ENCODE assay signal across 9 cellular contexts in genomic region chr4:77240469-77241066, GRCh38.
A peak's percentile ranks its signal among the peaks of the same experiment; 100 is the strongest.
DNase-seq lines count a peak whose midpoint lies in the region; ATAC-seq and TF ChIP-seq lines count a peak whose summit lies in the region.
"Had no signal": no experiment of that assay in that cellular context is flagged by ENCODE, and none has a peak within 500 bp of the region (broad histone marks: within the 10 kb centered on the region; RNA-seq: fewer than 3 reads in every experiment).

No MANE protein-coding gene starts in this region.

- H3K27me3 ChIP-seq in A673 (replicated peaks; ENCODE audit: insufficient read depth, low read depth, low read length, poor library complexity): peaks cover 9% of the 10 kb centered on the region

- H3K4me1 Mint-ChIP-seq in activated CD8-positive, alpha-beta T cell treated with anti-CD3 and anti-CD28 coated beads, Interleukin-2, amount 10 ng/mL, durations not matched to agents 7 days and 5 days (ENCODE audit: low read depth): no peaks in the 10 kb centered on the region
- no peaks in the 10 kb centered on the region for H3K4me1 Mint-ChIP-seq in endothelial cell (ENCODE audit: unreplicated experiment)
- H3K4me1 Mint-ChIP-seq in stimulated activated memory B cell treated with anti-CD40 and anti-IgM and Interleukin-4, amounts not matched to agents 10 μg/mL and 1 μg/mL and 100 μg/mL, for 72 hours: no peaks in the 10 kb centered on the region

- no peaks in the 10 kb centered on the region for H3K36me3 ChIP-seq in A673 (ENCODE audit: insufficient read depth, low read length, poor library complexity, severe bottlenecking)

- H3K27ac ChIP-seq in A673 (ENCODE audit: low read depth, low read length, poor library complexity, severe bottlenecking): no peak overlapping the region

- no TSS peak for BruUV-seq in A673 (replicated peaks; lab: Mats Ljungman, UMichigan)

- no peaks in the 10 kb centered on the region for H3K9me3 Mint-ChIP-seq in activated CD8-positive, alpha-beta T cell treated with anti-CD3 and anti-CD28 coated beads, Interleukin-2, amount 10 ng/mL, durations not matched to agents 7 days and 5 days (ENCODE audit: insufficient read depth)
- no peaks in the 10 kb centered on the region for H3K9me3 Mint-ChIP-seq in endothelial cell (ENCODE audit: unreplicated experiment)
- no peaks in the 10 kb centered on the region for H3K9me3 Mint-ChIP-seq in stimulated activated memory B cell treated with anti-CD40 and anti-IgM and Interleukin-4, amounts not matched to agents 10 μg/mL and 1 μg/mL and 100 μg/mL, for 72 hours
- H3K9me3 Mint-ChIP-seq: stimulated activated naive CD8-positive, alpha-beta T cell treated with anti-CD3 and anti-CD28 coated beads, Interleukin-15, Interleukin-2, amounts not matched to agents 100 ng/mL and 50 ng/mL, for 24 hours had no signal

- intact Hi-C loops in A673 (cut with micrococcal nuclease; ENCODE audit: unreplicated experiment): loop anchor here (2.0 to 5.0 kb wide), 2 partner anchors 67 to 118 kb away; no protein-coding TSS in a partner anchor

- no peaks in the 10 kb centered on the region for H3K4me1 ChIP-seq in A673 (ENCODE audit: insufficient read depth, low read length, poor library complexity, severe bottlenecking)

- no peaks in the 10 kb centered on the region for H3K36me3 Mint-ChIP-seq in activated CD8-positive, alpha-beta T cell treated with anti-CD3 and anti-CD28 coated beads, Interleukin-2, amount 10 ng/mL, durations not matched to agents 7 days and 5 days (ENCODE audit: low read depth)
- H3K36me3 Mint-ChIP-seq in endothelial cell (ENCODE audit: low read depth, unreplicated experiment): no peaks in the 10 kb centered on the region
- peaks cover 5% of the 10 kb centered on the region for H3K36me3 Mint-ChIP-seq in stimulated activated memory B cell treated with anti-CD40 and anti-IgM and Interleukin-4, amounts not matched to agents 10 μg/mL and 1 μg/mL and 100 μg/mL, for 72 hours

- H3K4me3 Mint-ChIP-seq in activated CD8-positive, alpha-beta T cell treated with anti-CD3 and anti-CD28 coated beads, Interleukin-2, amount 10 ng/mL, durations not matched to agents 7 days and 5 days: no peak overlapping the region
- no peak overlapping the region for H3K4me3 Mint-ChIP-seq in endothelial cell (ENCODE audit: unreplicated experiment)
- H3K4me3 Mint-ChIP-seq in stimulated activated memory B cell treated with anti-CD40 and anti-IgM and Interleukin-4, amounts not matched to agents 10 μg/mL and 1 μg/mL and 100 μg/mL, for 72 hours: no peak overlapping the region
- H3K4me3 Mint-ChIP-seq: stimulated activated naive CD8-positive, alpha-beta T cell treated with anti-CD3 and anti-CD28 coated beads, Interleukin-15, Interleukin-2, amounts not matched to agents 100 ng/mL and 50 ng/mL, for 24 hours had no signal

- ATAC-seq in GM18517 (IDR thresholded peaks at IDR 0.05; ENCODE audit: unreplicated experiment) (peak; percentile 68), HG03139 (IDR thresholded peaks at IDR 0.05; ENCODE audit: unreplicated experiment) (peak; percentile 71)
- ATAC-seq in activated CD8-positive, alpha-beta T cell treated with anti-CD3 and anti-CD28 coated beads, Interleukin-2, amount 10 ng/mL, durations not matched to agents 7 days and 5 days: peak; percentile 77
- peak; percentile 69 for ATAC-seq in stimulated activated memory B cell treated with anti-CD40 and anti-IgM and Interleukin-4, amounts not matched to agents 10 μg/mL and 1 μg/mL and 100 μg/mL, for 72 hours

- no peak overlapping the region for H3K4me3 ChIP-seq in A673 (ENCODE audit: low read depth, low read length, poor library complexity, severe bottlenecking)

- CTCF ChIA-PET in A673 (lab: Charles Lee): interaction anchor here (0.7 kb wide), 1 partner anchor 70 kb away, joined by 3 read pairs; no protein-coding TSS in a partner anchor
- CTCF ChIA-PET in activated CD8-positive, alpha-beta T cell treated with anti-CD3 and anti-CD28 coated beads, Interleukin-2, amount 10 ng/mL, durations not matched to agents 7 days and 5 days (lab: Charles Lee): interaction anchor here (0.6 to 4.8 kb wide), 12 partner anchors 10 to 193 kb away, joined by 3 to 32 read pairs (median 4); no protein-coding TSS in a partner anchor

- DNase-seq in A673 (ENCODE audit: low spot score) (peak; percentile 45), NCI-H748 treated with DMSO at 0.1 percent for 48 hours (lab: John Stamatoyannopoulos, UW) (peak; percentile 9), endothelial cell (ENCODE audit: low spot score) (peak; percentile 85), mucosa of gallbladder (ENCODE audit: low spot score) (peak; percentile 34)
- DNase-seq in activated CD8-positive, alpha-beta T cell treated with anti-CD3 and anti-CD28 coated beads, Interleukin-2, amount 10 ng/mL, durations not matched to agents 7 days and 5 days: peak; percentile 70

- H3K9me3 ChIP-seq in A673 (ENCODE audit: low read depth, low read length, poor library complexity, severe bottlenecking): no peaks in the 10 kb centered on the region

- POLR2A ChIA-PET in A673 (lab: Charles Lee; ENCODE audit: low non-redundant PET): no interaction called here
- POLR2A ChIA-PET in activated CD8-positive, alpha-beta T cell treated with anti-CD3 and anti-CD28 coated beads, Interleukin-2, amount 10 ng/mL, durations not matched to agents 7 days and 5 days (lab: Charles Lee): no interaction called here

- TF ChIP-seq CTCF in A673 (conservative IDR thresholded peaks at IDR 0.05; ENCODE audit: low read depth, low read length): peak; percentile 62
- TF ChIP-seq CTCF in endothelial cell (IDR thresholded peaks at IDR 0.05; ENCODE audit: unreplicated experiment): peak; percentile 80

- H3K27me3 Mint-ChIP-seq in activated CD8-positive, alpha-beta T cell treated with anti-CD3 and anti-CD28 coated beads, Interleukin-2, amount 10 ng/mL, durations not matched to agents 7 days and 5 days (ENCODE audit: low read depth): peaks cover 7% of the 10 kb centered on the region
- peaks cover 2% of the 10 kb centered on the region for H3K27me3 Mint-ChIP-seq in endothelial cell (ENCODE audit: unreplicated experiment)
- H3K27me3 Mint-ChIP-seq in stimulated activated memory B cell treated with anti-CD40 and anti-IgM and Interleukin-4, amounts not matched to agents 10 μg/mL and 1 μg/mL and 100 μg/mL, for 72 hours: peaks cover 8% of the 10 kb centered on the region

- no peak overlapping the region for H3K27ac Mint-ChIP-seq in activated CD8-positive, alpha-beta T cell treated with anti-CD3 and anti-CD28 coated beads, Interleukin-2, amount 10 ng/mL, durations not matched to agents 7 days and 5 days
- H3K27ac Mint-ChIP-seq in endothelial cell (ENCODE audit: unreplicated experiment): no peak overlapping the region
- H3K27ac Mint-ChIP-seq in stimulated activated memory B cell treated with anti-CD40 and anti-IgM and Interleukin-4, amounts not matched to agents 10 μg/mL and 1 μg/mL and 100 μg/mL, for 72 hours: no peak overlapping the region
- H3K27ac Mint-ChIP-seq: stimulated activated naive CD8-positive, alpha-beta T cell treated with anti-CD3 and anti-CD28 coated beads, Interleukin-15, Interleukin-2, amounts not matched to agents 100 ng/mL and 50 ng/mL, for 24 hours had no signal

Comparison
In these comparisons a context has a peak if more than half of its experiments do, and no peak if none do; other contexts are left out.
1. DNase-seq: peak in every context shown above with its lines; median percentile 85 in endothelial cell; 70 in activated CD8-positive, alpha-beta T cell treated with anti-CD3 and anti-CD28 coated beads, Interleukin-2, amount 10 ng/mL, durations not matched to agents 7 days and 5 days; 45 in A673; 34 in mucosa of gallbladder; 9 in NCI-H748 treated with DMSO at 0.1 percent for 48 hours.